14 cellular contexts compared by ENCODE assay signal in genomic region chr1:115534-115933, GRCh38. TPM values are rescaled to one million over a fixed set of nuclear protein-coding genes. Genes with fewer than 3 reads are reported as not detected.
"Had no signal": no experiment of that assay in that cellular context is flagged by ENCODE, and none has a peak within 500 bp of the region (broad histone marks: within the 10 kb centered on the region; RNA-seq: fewer than 3 reads in every experiment).

No MANE protein-coding gene starts in this region.

RNA-seq across cellular contexts. Expression of gene OR4F5, which starts 50.3 kb away (rescaled TPM):
- total RNA-seq: activated B cell treated with CpG ODN at 0.5 μM for 24 hours; activated CD4-positive, alpha-beta memory T cell treated with anti-CD3 and anti-CD28 coated beads for 36 hours; activated CD4-positive, alpha-beta memory T cell treated with anti-CD3 and anti-CD28 coated beads, Interleukin-2, amount 10 ng/mL, durations not matched to agents 7 days and 5 days; activated CD4-positive, alpha-beta T cell treated with anti-CD3 and anti-CD28 coated beads for 36 hours; activated CD4-positive, alpha-beta T cell treated with anti-CD3 and anti-CD28 coated beads, Interleukin-2, amount 10 ng/mL, durations not matched to agents 24 days and 14 days; activated CD4-positive, alpha-beta T cell treated with anti-CD3 and anti-CD28 coated beads, Interleukin-2, amount 10 ng/mL, durations not matched to agents 7 days and 5 days; activated CD8-positive, alpha-beta memory T cell treated with anti-CD3 and anti-CD28 coated beads for 36 hours; activated CD8-positive, alpha-beta memory T cell treated with anti-CD3 and anti-CD28 coated beads, Interleukin-2, amount 10 ng/mL, durations not matched to agents 7 days and 5 days; activated CD8-positive, alpha-beta T cell treated with anti-CD3 and anti-CD28 coated beads for 36 hours; activated CD8-positive, alpha-beta T cell treated with anti-CD3 and anti-CD28 coated beads, Interleukin-2, amount 10 ng/mL, durations not matched to agents 7 days and 5 days; T-helper 1 cell treated with Interleukin-12 subunit alpha and Interleukin-12 subunit beta and Interleukin-4 antibody, amounts not matched to agents 30 ng/mL and 1 ng/mL, for 36 hours; T-helper 17 cell; T-helper 2 cell treated with Interferon-gamma antibody and Interleukin-4, amounts not matched to agents 100 ng/mL and 5 ng/mL, for 36 hours; WTC11 had no signal
